In genomic region chrX:40964008-40964407, GRCh38 we compare ENCODE assay signal across 19 cellular contexts.
"Had no signal": no experiment of that assay in that cellular context is flagged by ENCODE, and none has a peak within 500 bp of the region (broad histone marks: within the 10 kb centered on the region; RNA-seq: fewer than 3 reads in every experiment).

No MANE protein-coding gene starts in this region.

- DNase-seq: colonic mucosa; effector CD4-positive, alpha-beta T cell; gastrocnemius medialis; heart right ventricle; hypothalamus; kidney glomerular epithelial cell; naive thymus-derived CD4-positive, alpha-beta T cell; nephron progenitor cell; psoas muscle; retina; stimulated activated CD4-positive, alpha-beta T cell treated with anti-CD3 and anti-CD28 coated beads, Interleukin-2, amount 100 ng/mL, for 24 hours; stimulated activated CD4-positive, alpha-beta T cell treated with anti-CD3 and anti-CD28 coated beads, Interleukin-4, amount 100 ng/mL, for 4 hours; stimulated activated naive B cell treated with anti-CD40 and anti-IgM and Interleukin-4, amounts not matched to agents 10 μg/mL and 1 μg/mL and 100 μg/mL, for 72 hours; stimulated activated naive CD8-positive, alpha-beta T cell treated with anti-CD3 and anti-CD28 coated beads, Interleukin-15, amount 100 ng/mL, for 72 hours; transverse colon had no signal

- H3K36me3 ChIP-seq: colonic mucosa, esophagus muscularis mucosa, gastrocnemius medialis, heart right ventricle, thoracic aorta, transverse colon had no signal

- H3K4me1 ChIP-seq: colonic mucosa, psoas muscle, transverse colon had no signal

- H3K27me3 Mint-ChIP-seq: naive thymus-derived CD4-positive, alpha-beta T cell; stimulated activated naive CD8-positive, alpha-beta T cell treated with anti-CD3 and anti-CD28 coated beads, Interleukin-15, amount 100 ng/mL, for 72 hours had no signal

- H3K4me3 Mint-ChIP-seq: naive thymus-derived CD4-positive, alpha-beta T cell; nephron progenitor cell; stimulated activated naive B cell treated with anti-CD40 and anti-IgM and Interleukin-4, amounts not matched to agents 10 μg/mL and 1 μg/mL and 100 μg/mL, for 72 hours; stimulated activated naive CD8-positive, alpha-beta T cell treated with anti-CD3 and anti-CD28 coated beads, Interleukin-15, amount 100 ng/mL, for 72 hours had no signal

- H3K27me3 ChIP-seq: colonic mucosa, gastrocnemius medialis, heart right ventricle, transverse colon had no signal

- H3K36me3 Mint-ChIP-seq: naive thymus-derived CD4-positive, alpha-beta T cell; stimulated activated naive B cell treated with anti-CD40 and anti-IgM and Interleukin-4, amounts not matched to agents 10 μg/mL and 1 μg/mL and 100 μg/mL, for 72 hours had no signal

- H3K27ac Mint-ChIP-seq: naive thymus-derived CD4-positive, alpha-beta T cell; nephron progenitor cell; stimulated activated naive B cell treated with anti-CD40 and anti-IgM and Interleukin-4, amounts not matched to agents 10 μg/mL and 1 μg/mL and 100 μg/mL, for 72 hours; stimulated activated naive CD8-positive, alpha-beta T cell treated with anti-CD3 and anti-CD28 coated beads, Interleukin-15, amount 100 ng/mL, for 72 hours had no signal

- H3K27ac ChIP-seq: colonic mucosa, esophagus muscularis mucosa, psoas muscle, thoracic aorta, transverse colon had no signal

- H3K4me1 Mint-ChIP-seq: stimulated activated naive CD8-positive, alpha-beta T cell treated with anti-CD3 and anti-CD28 coated beads, Interleukin-15, amount 100 ng/mL, for 72 hours had no signal

- ATAC-seq: gastrocnemius medialis; heart right ventricle; naive thymus-derived CD4-positive, alpha-beta T cell; sciatic nerve; stimulated activated naive B cell treated with anti-CD40 and anti-IgM and Interleukin-4, amounts not matched to agents 10 μg/mL and 1 μg/mL and 100 μg/mL, for 72 hours; stimulated activated naive CD8-positive, alpha-beta T cell treated with anti-CD3 and anti-CD28 coated beads, Interleukin-15, amount 100 ng/mL, for 72 hours had no signal

- H3K9me3 Mint-ChIP-seq: stimulated activated naive B cell treated with anti-CD40 and anti-IgM and Interleukin-4, amounts not matched to agents 10 μg/mL and 1 μg/mL and 100 μg/mL, for 72 hours had no signal

- H3K4me3 ChIP-seq: colonic mucosa, esophagus muscularis mucosa, gastrocnemius medialis, heart right ventricle, psoas muscle, skin epidermis, thoracic aorta, transverse colon had no signal
